8 cellular contexts compared by ENCODE assay signal in the genomic region with DNA sequence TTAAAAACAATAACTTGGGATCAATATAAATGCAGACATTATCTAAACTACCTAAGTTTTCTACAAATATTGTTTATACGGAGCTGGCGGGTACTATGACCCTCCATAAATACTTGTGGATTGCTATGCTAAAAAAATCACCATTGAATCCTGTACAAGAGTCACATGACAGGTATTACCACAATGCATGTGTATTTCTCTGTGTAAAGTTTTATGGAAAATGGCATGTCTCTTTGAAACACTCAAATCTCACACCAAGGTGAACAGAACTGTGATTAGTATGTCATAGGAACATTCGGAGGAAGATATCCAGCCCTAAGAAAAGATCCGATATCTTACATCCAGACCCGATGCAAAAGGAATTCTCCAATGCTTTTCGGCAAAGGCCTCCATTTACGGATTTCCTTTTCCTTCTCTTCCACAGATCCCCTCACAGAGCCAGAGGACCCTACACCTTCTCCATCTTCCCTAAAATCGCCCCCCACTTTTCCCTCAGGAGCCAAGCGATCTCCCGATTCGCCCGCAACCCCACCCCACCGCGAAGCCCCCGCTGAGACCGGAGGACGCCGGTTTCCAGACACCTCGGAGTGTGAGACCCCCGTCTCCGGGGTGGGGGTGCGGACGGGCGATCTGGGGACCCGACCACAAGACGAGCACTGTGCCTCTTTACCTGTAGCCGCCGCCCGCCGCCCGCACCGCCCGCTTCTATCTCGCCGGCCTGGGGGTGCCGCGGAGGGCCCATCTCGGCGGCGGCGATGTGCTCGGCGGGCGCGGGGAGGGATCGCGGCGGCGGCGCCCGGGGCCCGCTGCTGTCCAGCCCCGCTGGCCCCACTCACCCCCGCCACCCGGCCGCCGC. TPM values are rescaled to one million over a fixed set of nuclear protein-coding genes. Genes with fewer than 3 reads are reported as not detected.
DNase-seq lines count a peak whose midpoint lies in the region; ATAC-seq and TF ChIP-seq lines count a peak whose summit lies in the region.

No MANE protein-coding gene starts in this region.

- ATAC-seq in stimulated activated naive CD8-positive, alpha-beta T cell treated with anti-CD3 and anti-CD28 coated beads, Interleukin-15, Interleukin-2, amounts not matched to agents 100 U/mL and 50 U/mL, for 24 hours: no peak
- ATAC-seq in GM21360 (IDR thresholded peaks at IDR 0.05; ENCODE audit: unreplicated experiment): no peak

- peak overlapping the region; percentile 67 for H3K4me2 ChIP-seq in MM.1S (ENCODE audit: low read depth, low read length)

- H3F3A ChIP-seq in MM.1S (ENCODE audit: insufficient read depth, low read length): peaks cover 11% of the 10 kb centered on the region

- TF ChIP-seq CTCF in MM.1S (IDR thresholded peaks at IDR 0.05; ENCODE audit: low read length) (no peak), colonic mucosa (IDR thresholded peaks at IDR 0.05) (no peak)

- H3K79me2 ChIP-seq in MM.1S (ENCODE audit: low read length): peaks cover 49% of the 10 kb centered on the region

- no peaks in the 10 kb centered on the region for H4K20me1 ChIP-seq in MM.1S (ENCODE audit: insufficient read depth, low read length)

- H3K36me3 Mint-ChIP-seq in stimulated activated naive CD8-positive, alpha-beta T cell treated with anti-CD3 and anti-CD28 coated beads, Interleukin-15, Interleukin-2, amounts not matched to agents 100 ng/mL and 50 ng/mL, for 24 hours (ENCODE audit: low read depth): peaks cover 6% of the 10 kb centered on the region

- no peak overlapping the region for H3K27ac ChIP-seq in MM.1S (ENCODE audit: low read length)
- no peak overlapping the region for H3K27ac ChIP-seq in colonic mucosa
- peak overlapping the region; percentile 82 for H3K27ac ChIP-seq in muscle layer of colon (ENCODE audit: low read depth, low read length)

- H3K9me3 Mint-ChIP-seq in stimulated activated naive CD8-positive, alpha-beta T cell treated with anti-CD3 and anti-CD28 coated beads, Interleukin-15, Interleukin-2, amounts not matched to agents 100 ng/mL and 50 ng/mL, for 24 hours: no peaks in the 10 kb centered on the region

- H3K4me1 ChIP-seq in MM.1S (ENCODE audit: low read length): peaks cover 10% of the 10 kb centered on the region
- H3K4me1 ChIP-seq in colonic mucosa: no peaks in the 10 kb centered on the region
- peaks cover 11% of the 10 kb centered on the region for H3K4me1 ChIP-seq in muscle layer of colon (ENCODE audit: insufficient read depth, low read length)

- no peaks in the 10 kb centered on the region for H3K9me2 ChIP-seq in MM.1S (replicated peaks; ENCODE audit: insufficient read depth, low read length)

- H3K4me1 Mint-ChIP-seq in stimulated activated naive CD8-positive, alpha-beta T cell treated with anti-CD3 and anti-CD28 coated beads, Interleukin-15, Interleukin-2, amounts not matched to agents 100 ng/mL and 50 ng/mL, for 24 hours (ENCODE audit: low read depth): peaks cover 19% of the 10 kb centered on the region

- H3K36me3 ChIP-seq in MM.1S (replicated peaks; ENCODE audit: insufficient read depth, low read length) (no peaks in the 10 kb centered on the region), colonic mucosa (no peaks in the 10 kb centered on the region), muscle layer of colon (ENCODE audit: insufficient read depth, low read length) (peaks cover 7% of the 10 kb centered on the region)

- H3K9ac ChIP-seq in MM.1S (ENCODE audit: low read length) (peak overlapping the region; percentile 90), colonic mucosa (ENCODE audit: low read depth in 2 of 2, low read length in 2 of 2) (peak overlapping the region; percentile 78 to 86), muscle layer of colon (ENCODE audit: low read length) (peak overlapping the region; percentile 50)

- peak overlapping the region; percentile 43; the same call in 1 of the 2 replicates for H2AFZ ChIP-seq in MM.1S (ENCODE audit: low read length)

- no peaks in the 10 kb centered on the region for H3K27me3 Mint-ChIP-seq in stimulated activated naive CD8-positive, alpha-beta T cell treated with anti-CD3 and anti-CD28 coated beads, Interleukin-15, Interleukin-2, amounts not matched to agents 100 ng/mL and 50 ng/mL, for 24 hours

- DNase-seq in stimulated activated naive CD8-positive, alpha-beta T cell treated with anti-CD3 and anti-CD28 coated beads, Interleukin-15, Interleukin-2, amounts not matched to agents 100 U/mL and 50 U/mL, for 24 hours: no peak
- DNase-seq in MM.1S (no peak), colonic mucosa (no peak), COR-L47 (lab: John Stamatoyannopoulos, UW) (no peak), NCI-H446 (lab: John Stamatoyannopoulos, UW) (no peak)

- peak overlapping the region; percentile 97 for H3K4me3 ChIP-seq in MM.1S (ENCODE audit: low read length)
- H3K4me3 ChIP-seq in colonic mucosa: peak overlapping the region; percentile 73
- H3K4me3 ChIP-seq in muscle layer of colon (ENCODE audit: low read depth in 1 of 2, low read length in 2 of 2): peak overlapping the region; percentile 62 to 68

- peak overlapping the region; percentile 84 for H3K27ac Mint-ChIP-seq in stimulated activated naive CD8-positive, alpha-beta T cell treated with anti-CD3 and anti-CD28 coated beads, Interleukin-15, Interleukin-2, amounts not matched to agents 100 ng/mL and 50 ng/mL, for 24 hours

- peak overlapping the region; percentile 95 for H3K4me3 Mint-ChIP-seq in stimulated activated naive CD8-positive, alpha-beta T cell treated with anti-CD3 and anti-CD28 coated beads, Interleukin-15, Interleukin-2, amounts not matched to agents 100 ng/mL and 50 ng/mL, for 24 hours

- H3K27me3 ChIP-seq in MM.1S (replicated peaks; ENCODE audit: insufficient read depth, low read length): no peaks in the 10 kb centered on the region
- no peaks in the 10 kb centered on the region for H3K27me3 ChIP-seq in colonic mucosa
- H3K27me3 ChIP-seq in muscle layer of colon (ENCODE audit: control insufficient read depth in 1 of 2, insufficient read depth in 2 of 2, low read length in 2 of 2): no peaks in the 10 kb centered on the region

- H3K9me3 ChIP-seq in MM.1S (replicated peaks; ENCODE audit: insufficient read depth, low read length): no peaks in the 10 kb centered on the region
- no peaks in the 10 kb centered on the region for H3K9me3 ChIP-seq in colonic mucosa
- H3K9me3 ChIP-seq in muscle layer of colon (ENCODE audit: low read length): no peaks in the 10 kb centered on the region

- intact Hi-C loops in colonic mucosa (cut with DNase I): no loop called here

RNA-seq across cellular contexts. Expression of a gene that starts 1.2 kb away (rescaled TPM):
- 10 to 100 TPM; 24.7 to 30.6 TPM for total RNA-seq in colonic mucosa
